Comparison of ENCODE assay signal across 8 cellular contexts in the genomic region with DNA sequence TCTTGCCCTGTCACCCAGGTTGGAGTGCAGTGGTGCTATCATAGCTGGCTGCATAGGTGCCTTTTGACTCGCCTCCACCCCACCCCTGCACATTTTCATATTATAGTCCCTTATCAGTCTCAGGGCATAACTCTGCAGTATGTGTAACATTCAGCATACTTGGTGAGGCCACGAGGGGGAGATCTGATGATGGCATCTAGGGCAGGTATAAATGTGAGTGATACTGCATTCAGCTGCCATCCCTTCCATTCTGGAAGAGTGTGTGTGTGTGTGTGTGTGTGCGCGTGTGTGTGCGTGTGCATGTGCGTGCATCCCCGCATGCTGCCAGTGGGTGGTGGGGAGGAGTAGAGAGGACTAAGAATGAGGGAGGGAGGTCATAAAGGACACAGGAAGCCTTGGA.
DNase-seq lines count a peak whose midpoint lies in the region; ATAC-seq and TF ChIP-seq lines count a peak whose summit lies in the region.

No MANE protein-coding gene starts in this region.

- H3K9me3 ChIP-seq in right atrium auricular region = no peaks in the 10 kb centered on the region
- no peaks in the 10 kb centered on the region for H3K9me3 ChIP-seq in colonic mucosa

- TF ChIP-seq CTCF in right atrium auricular region (IDR thresholded peaks at IDR 0.05) (peak in 1 of 2 donors; percentile 14), colonic mucosa (IDR thresholded peaks at IDR 0.05) (no peak)

- no peaks in the 10 kb centered on the region for H3K36me3 ChIP-seq in right atrium auricular region
- H3K36me3 ChIP-seq in colonic mucosa = no peaks in the 10 kb centered on the region

- H3K27ac ChIP-seq in right atrium auricular region (no peak overlapping the region), colonic mucosa (no peak overlapping the region)

- DNase-seq in Right ventricle myocardium inferior (ENCODE audit: missing footprints) (no peak), right atrium auricular region (ENCODE audit: low spot score) (no peak), colonic mucosa (peak; percentile 54), SW 1271 (lab: John Stamatoyannopoulos, UW) (no peak), A172 (ENCODE audit: low spot score) (no peak)
- peak; percentile 34 for DNase-seq in stimulated activated CD4-positive, alpha-beta T cell treated with anti-CD3 and anti-CD28 coated beads, Interleukin-4, amount 100 ng/mL, for 1 hour

- H3K9ac ChIP-seq in colonic mucosa (ENCODE audit: low read depth in 2 of 2, low read length in 2 of 2) = no peak overlapping the region

- H3K4me1 ChIP-seq in right atrium auricular region (peaks cover 0 to 45% of the 10 kb centered on the region in 2 donors), colonic mucosa (peaks cover 4% of the 10 kb centered on the region)

- H3K27me3 ChIP-seq in right atrium auricular region (no peaks in the 10 kb centered on the region), colonic mucosa (no peaks in the 10 kb centered on the region)

- intact Hi-C loops in Right ventricle myocardium inferior (cut with DNase I) = no loop called here
- intact Hi-C loops in colonic mucosa (cut with DNase I) = no loop called here

- ATAC-seq in Right ventricle myocardium inferior = peak; percentile 31
- ATAC-seq in SK-N-SH treated with all-trans-retinoic acid at 6 μM for 48 hours = peak; percentile 55
- ATAC-seq in HG03045 (IDR thresholded peaks at IDR 0.05; ENCODE audit: unreplicated experiment) = no peak

- H3K4me3 ChIP-seq in right atrium auricular region (no peak overlapping the region), colonic mucosa (no peak overlapping the region)

TF ChIP-seq in SK-N-SH treated with all-trans-retinoic acid at 6 μM for 48 hours, 23 proteins besides CTCF, POLR2A, EP300 and RAD21:
- TF ChIP-seq BACH2 (CRISPR knock-in tag; IDR thresholded peaks at IDR 0.05; ENCODE audit: borderline replicate concordance) (no peak), ZC3H10 (CRISPR knock-in tag; IDR thresholded peaks at IDR 0.05) (no peak), ISL1 (CRISPR knock-in tag; IDR thresholded peaks at IDR 0.05) (no peak), ARNTL (CRISPR knock-in tag; IDR thresholded peaks at IDR 0.05; ENCODE audit: borderline replicate concordance, low read depth) (no peak), ZNF70 (CRISPR knock-in tag; IDR thresholded peaks at IDR 0.05) (no peak)
- TF ChIP-seq, protein P1, sequence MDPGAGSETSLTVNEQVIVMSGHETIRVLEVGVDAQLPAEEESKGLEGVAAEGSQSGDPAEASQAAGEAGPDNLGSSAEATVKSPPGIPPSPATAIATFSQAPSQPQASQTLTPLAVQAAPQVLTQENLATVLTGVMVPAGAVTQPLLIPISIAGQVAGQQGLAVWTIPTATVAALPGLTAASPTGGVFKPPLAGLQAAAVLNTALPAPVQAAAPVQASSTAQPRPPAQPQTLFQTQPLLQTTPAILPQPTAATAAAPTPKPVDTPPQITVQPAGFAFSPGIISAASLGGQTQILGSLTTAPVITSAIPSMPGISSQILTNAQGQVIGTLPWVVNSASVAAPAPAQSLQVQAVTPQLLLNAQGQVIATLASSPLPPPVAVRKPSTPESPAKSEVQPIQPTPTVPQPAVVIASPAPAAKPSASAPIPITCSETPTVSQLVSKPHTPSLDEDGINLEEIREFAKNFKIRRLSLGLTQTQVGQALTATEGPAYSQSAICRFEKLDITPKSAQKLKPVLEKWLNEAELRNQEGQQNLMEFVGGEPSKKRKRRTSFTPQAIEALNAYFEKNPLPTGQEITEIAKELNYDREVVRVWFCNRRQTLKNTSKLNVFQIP (CRISPR knock-in tag; IDR thresholded peaks at IDR 0.05; ENCODE audit: borderline replicate concordance, low read depth) = no peak
- TF ChIP-seq, protein P2, sequence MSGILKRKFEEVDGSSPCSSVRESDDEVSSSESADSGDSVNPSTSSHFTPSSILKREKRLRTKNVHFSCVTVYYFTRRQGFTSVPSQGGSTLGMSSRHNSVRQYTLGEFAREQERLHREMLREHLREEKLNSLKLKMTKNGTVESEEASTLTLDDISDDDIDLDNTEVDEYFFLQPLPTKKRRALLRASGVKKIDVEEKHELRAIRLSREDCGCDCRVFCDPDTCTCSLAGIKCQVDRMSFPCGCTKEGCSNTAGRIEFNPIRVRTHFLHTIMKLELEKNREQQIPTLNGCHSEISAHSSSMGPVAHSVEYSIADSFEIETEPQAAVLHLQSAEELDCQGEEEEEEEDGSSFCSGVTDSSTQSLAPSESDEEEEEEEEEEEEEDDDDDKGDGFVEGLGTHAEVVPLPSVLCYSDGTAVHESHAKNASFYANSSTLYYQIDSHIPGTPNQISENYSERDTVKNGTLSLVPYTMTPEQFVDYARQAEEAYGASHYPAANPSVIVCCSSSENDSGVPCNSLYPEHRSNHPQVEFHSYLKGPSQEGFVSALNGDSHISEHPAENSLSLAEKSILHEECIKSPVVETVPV (CRISPR knock-in tag; IDR thresholded peaks at IDR 0.05) = no peak

Comparison
In these comparisons a context has a peak if more than half of its experiments do, and no peak if none do; other contexts are left out.
1. DNase-seq: peak in colonic mucosa (single experiment) and stimulated activated CD4-positive, alpha-beta T cell treated with anti-CD3 and anti-CD28 coated beads, Interleukin-4, amount 100 ng/mL, for 1 hour (single experiment); none in Right ventricle myocardium inferior (single experiment), right atrium auricular region (single experiment), SW 1271 (0 of 2) and A172 (single experiment).